ENCODE assay signal across 1 cellular context in genomic region chr2:55154525-55155030, GRCh38.
TF ChIP-seq lines count a peak whose summit lies in the region.

No MANE protein-coding gene starts in this region.

TF ChIP-seq in IMR-90, 13 proteins besides CTCF, POLR2A, EP300 and RAD21 (continued from another document):
- TF ChIP-seq ELK1 (IDR thresholded peaks at IDR 0.05; ENCODE audit: borderline replicate concordance, low read depth, low read length): no peak
